ENCODE assay signal across 32 cellular contexts in the genomic region with DNA sequence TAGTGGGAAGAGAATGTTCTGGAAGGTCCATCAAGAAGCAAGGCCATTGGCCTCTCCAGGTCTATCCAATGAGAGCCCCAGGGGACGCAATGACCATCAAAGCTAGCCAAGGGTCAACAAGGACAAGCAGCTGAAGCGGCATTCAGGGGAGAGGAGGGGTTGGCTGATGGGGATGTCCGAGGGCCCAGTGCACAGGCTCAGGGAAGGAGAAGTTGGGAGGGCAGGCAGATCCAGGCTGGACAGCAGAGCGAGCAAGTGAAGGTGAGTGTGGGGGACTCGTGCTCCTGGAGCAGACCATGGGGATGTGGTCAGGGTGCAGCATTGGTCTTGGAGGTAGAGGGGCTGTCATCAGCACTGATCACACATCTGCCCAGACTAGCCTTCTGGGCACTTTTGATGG.
"Had no signal": no experiment of that assay in that cellular context is flagged by ENCODE, and none has a peak within 500 bp of the region (broad histone marks: within the 10 kb centered on the region; RNA-seq: fewer than 3 reads in every experiment).

No MANE protein-coding gene starts in this region.

- H3K9me3 ChIP-seq: adrenal gland, body of pancreas had no signal

- H3K4me1 ChIP-seq: adrenal gland, body of pancreas, breast epithelium had no signal

- H3K27ac ChIP-seq: adrenal gland, body of pancreas, brain microvascular endothelial cell, breast epithelium, VCaP had no signal

- H3K27me3 ChIP-seq: adrenal gland, body of pancreas, brain microvascular endothelial cell had no signal

- DNase-seq: activated B cell treated with CpG ODN at 0.5 μM for 24 hours; activated CD4-positive, alpha-beta memory T cell treated with anti-CD3 and anti-CD28 coated beads for 36 hours; activated CD4-positive, alpha-beta T cell treated with anti-CD3 and anti-CD28 coated beads for 4 hours; activated CD4-positive, alpha-beta T cell treated with anti-CD3 and anti-CD28 coated beads, Interleukin-2, amount 50 U/mL, for 1 hour; activated CD4-positive, alpha-beta T cell treated with anti-CD3 and anti-CD28 coated beads, Interleukin-2, amount 50 U/mL, for 4 hours; activated CD4-positive, CD25-positive, alpha-beta regulatory T cell treated with anti-CD3 and anti-CD28 coated beads, Interleukin-2, amount 50 U/mL, for 72 hours; activated CD8-positive, alpha-beta memory T cell treated with anti-CD3 and anti-CD28 coated beads, Interleukin-2, amount 10 ng/mL, durations not matched to agents 7 days and 5 days; activated CD8-positive, alpha-beta T cell treated with anti-CD3 and anti-CD28 coated beads for 36 hours; activated effector memory CD4-positive, alpha-beta T cell treated with anti-CD3 and anti-CD28 coated beads, Interleukin-2, amount 50 U/mL, for 16 hours; activated gamma-delta T cell treated with Interleukin-2 at 50 U/mL for 16 hours; activated naive CD4-positive, alpha-beta T cell; activated naive CD4-positive, alpha-beta T cell treated with anti-CD3 and anti-CD28 coated beads for 36 hours; activated naive CD4-positive, alpha-beta T cell treated with anti-CD3 and anti-CD28 coated beads, Interleukin-2, amount 50 U/mL, for 16 hours; activated naive CD8-positive, alpha-beta T cell treated with anti-CD3 and anti-CD28 coated beads for 36 hours; activated T-cell treated with anti-CD3 and anti-CD28 coated beads for 4 hours; activated T-cell treated with anti-CD3 and anti-CD28 coated beads, Interleukin-2, amount 50 U/mL, for 1 hour; activated T-cell treated with anti-CD3 and anti-CD28 coated beads, Interleukin-2, amount 50 U/mL, for 4 hours; activated T-cell treated with anti-CD3 and anti-CD28 coated beads, Interleukin-2, amount 50 U/mL, for 72 hours; adrenal gland; amniotic stem cell; aorta; body of pancreas; brain microvascular endothelial cell; caudate nucleus; cerebellar nuclear complex; T-helper 1 cell; T-helper 2 cell; T-helper 9 cell had no signal

- ATAC-seq: activated CD8-positive, alpha-beta memory T cell treated with anti-CD3 and anti-CD28 coated beads, Interleukin-2, amount 10 ng/mL, durations not matched to agents 7 days and 5 days; activated CD8-positive, alpha-beta T cell treated with anti-CD3 and anti-CD28 coated beads for 36 hours; activated naive CD4-positive, alpha-beta T cell treated with anti-CD3 and anti-CD28 coated beads, Interleukin-2, amount 50 U/mL, for 72 hours; activated T-cell treated with anti-CD3 and anti-CD28 coated beads, Interleukin-2, amount 50 U/mL, for 4 hours; activated T-cell treated with anti-CD3 and anti-CD28 coated beads, Interleukin-2, amount 50 U/mL, for 72 hours; activated T-helper 17 cell treated with anti-CD3 and anti-CD28 coated beads, Interleukin-2, amount 50 U/mL, for 72 hours; body of pancreas had no signal

- H3K4me3 ChIP-seq: adrenal gland, body of pancreas, breast epithelium had no signal

- H3K36me3 ChIP-seq: adrenal gland, brain microvascular endothelial cell, breast epithelium had no signal
